ENCODE assay signal across 8 cellular contexts in genomic region chr19:41311072-41311471, GRCh38. TPM values are rescaled to one million over a fixed set of nuclear protein-coding genes. Genes with fewer than 3 reads are reported as not detected.
DNase-seq lines count a peak whose midpoint lies in the region; ATAC-seq, FAIRE-seq and TF ChIP-seq lines count a peak whose summit lies in the region.

No MANE protein-coding gene starts in this region.

- H3K9me3 ChIP-seq in A549 (no peaks in the 10 kb centered on the region), HUES6 (ENCODE audit: control insufficient read depth, insufficient read depth, low read depth, low read length) (no peaks in the 10 kb centered on the region)

- no peak for TF ChIP-seq POLR2A in A549 (IDR thresholded peaks at IDR 0.05; ENCODE audit: low read length)

- CTCF ChIA-PET in A549 (lab: Yijun Ruan, JAX), result interaction anchor here (1.1 to 19.5 kb wide), 7 partner anchors 9 to 259 kb away, joined by 4 to 598 read pairs (median 23); partner anchors contain the start of gene TGFB1

- no peak for TF ChIP-seq CTCF in A549 (IDR thresholded peaks at IDR 0.05)
- no peak for TF ChIP-seq CTCF in brain microvascular endothelial cell (IDR thresholded peaks at IDR 0.05; ENCODE audit: low read depth, low read length, missing control alignments)
- no peak for TF ChIP-seq CTCF in mesothelial cell of epicardium (IDR thresholded peaks at IDR 0.05; ENCODE audit: unreplicated experiment)

- POLR2A ChIA-PET in A549 (lab: Yijun Ruan, JAX), result interaction anchor here (0.9 to 1.8 kb wide), 5 partner anchors 8 to 107 kb away, joined by 3 to 11 read pairs (median 5); partner anchors contain the start of gene HNRNPUL1

- H3K36me3 ChIP-seq in HUES6 (ENCODE audit: control insufficient read depth, insufficient read depth, low read length) (peaks cover 49% of the 10 kb centered on the region), brain microvascular endothelial cell (replicated peaks) (peaks cover 33% of the 10 kb centered on the region)

- peaks cover 32% of the 10 kb centered on the region for H3K4me1 Mint-ChIP-seq in mesothelial cell of epicardium

- H3K36me3 Mint-ChIP-seq in mesothelial cell of epicardium, result peaks cover 21% of the 10 kb centered on the region

- ATAC-seq in A549 (no peak), GM19455 (IDR thresholded peaks at IDR 0.05; ENCODE audit: unreplicated experiment) (no peak), HG03045 (IDR thresholded peaks at IDR 0.05; ENCODE audit: unreplicated experiment) (no peak)

- H3K27ac Mint-ChIP-seq in mesothelial cell of epicardium, result peak overlapping the region; percentile 99

- WGBS in A549 (ENCODE audit: missing lambda C conversion rate), result 52% methylated on average over 5 of the region's 5 CpGs

- H3K4me1 ChIP-seq in A549, result peaks cover 24% of the 10 kb centered on the region
- peaks cover 16% of the 10 kb centered on the region for H3K4me1 ChIP-seq in HUES6 (ENCODE audit: control insufficient read depth, insufficient read depth, low read length)

- TF ChIP-seq EP300 in A549 (IDR thresholded peaks at IDR 0.05), result no peak

- H3K4me3 Mint-ChIP-seq in mesothelial cell of epicardium, result peak overlapping the region; percentile 93

- H3K27ac ChIP-seq in A549 (peak overlapping the region; percentile 91 to 92), HUES6 (ENCODE audit: low read depth, low read length) (no peak overlapping the region; the same call in 1 of the 2 replicates), brain microvascular endothelial cell (peak overlapping the region; percentile 98)

- H3K27me3 Mint-ChIP-seq in mesothelial cell of epicardium (ENCODE audit: low read depth), result no peaks in the 10 kb centered on the region

- H3K4me3 ChIP-seq in A549 (peak overlapping the region; percentile 57), HUES6 (ENCODE audit: low read depth, low read length) (peak overlapping the region; percentile 90), brain microvascular endothelial cell (ENCODE audit: low read depth, low read length) (peak overlapping the region; percentile 82)

- no peaks in the 10 kb centered on the region for H3K9me3 Mint-ChIP-seq in mesothelial cell of epicardium

- peak overlapping the region; percentile 89 for H3K4me2 ChIP-seq in A549

- TF ChIP-seq RAD21 in A549 (conservative IDR thresholded peaks at IDR 0.05 in 1 of 2, IDR thresholded peaks at IDR 0.05 in 1 of 2), result no peak

- DNase-seq in A549 (ENCODE audit: low read depth in 1 of 2, low spot score in 1 of 2), result no peak
- no peak for DNase-seq in brain microvascular endothelial cell
- DNase-seq in mesothelial cell of epicardium (ENCODE audit: low spot score in 2 of 2, unreplicated experiment in 2 of 2), result no peak
- DNase-seq in effector CD8-positive, alpha-beta T cell (lab: John Stamatoyannopoulos, UW), result no peak
- DNase-seq in germinal center (ENCODE audit: low spot score), result no peak

- H3K27me3 ChIP-seq in HUES6 (ENCODE audit: control insufficient read depth, insufficient read depth, low read length) (no peaks in the 10 kb centered on the region), brain microvascular endothelial cell (replicated peaks) (no peaks in the 10 kb centered on the region)

- in situ Hi-C loops in brain microvascular endothelial cell (cut with HindIII; ENCODE audit: low pct_ligation_motif_present, low sequenced_read_pairs), result no loop called here

- peak overlapping the region; percentile 96 for H3K9ac ChIP-seq in HUES6 (ENCODE audit: low read length)

- no peak for FAIRE-seq in A549 (lab: Jason Lieb, UNC)

TF ChIP-seq in A549, 52 proteins besides CTCF, POLR2A, EP300 and RAD21:
- 0 out of 2 replicates have a peak, but pooled peaks have one; percentile 20 for TF ChIP-seq HOXA7 (CRISPR knock-in tag; IDR thresholded peaks at IDR 0.05)
- TF ChIP-seq USF2 (IDR thresholded peaks at IDR 0.05), result no peak

RNA-seq across cellular contexts. Expression of gene CCDC97, which starts 1.1 kb away (rescaled TPM):
- polyA plus RNA-seq in A549 (2011; rRNA removed) (18.7 and 21.4 TPM in 2 replicates), A549 (2017; fragmentation: RNase III; extraction: RNeasy Plus Mini Kit Qiagen cat#74134 plus additional on column Dnase treatment) (26.8 to 29.2 TPM (median 27.6 TPM) in 3 replicates)
- polyA plus RNA-seq in A549 (2012; cell fraction: cytosol; rRNA removed), result 18.9 and 24.5 TPM in 2 replicates
- polyA plus RNA-seq in A549 (2012; cell fraction: nucleus; rRNA removed), result 27.6 and 37.7 TPM in 2 replicates
- polyA minus RNA-seq in A549 (2011; rRNA and poly(A)+ RNA removed), result 26.4 and 31.9 TPM in 2 replicates
- 40.5 to 41.9 TPM (median 40.6 TPM) in 3 replicates for total RNA-seq in mesothelial cell of epicardium

RNA-seq across cellular contexts. Expression of gene TGFB1, which starts 42.6 kb away (rescaled TPM):
- 6.0 and 13.2 TPM in 2 replicates for polyA plus RNA-seq in A549 (2011; rRNA removed)
- 21.3 and 30.8 TPM in 2 replicates for polyA plus RNA-seq in A549 (2012; cell fraction: cytosol; rRNA removed)
- polyA plus RNA-seq in A549 (2012; cell fraction: nucleus; rRNA removed), result 70.8 and 74.9 TPM in 2 replicates
- polyA plus RNA-seq in A549 (2017; fragmentation: RNase III; extraction: RNeasy Plus Mini Kit Qiagen cat#74134 plus additional on column Dnase treatment), result 63.4 to 86.4 TPM (median 83.2 TPM) in 3 replicates
- 24.8 and 51.1 TPM in 2 replicates for polyA minus RNA-seq in A549 (2011; rRNA and poly(A)+ RNA removed)
- 24.9 to 26.5 TPM (median 25.2 TPM) in 3 replicates for total RNA-seq in mesothelial cell of epicardium

RNA-seq across cellular contexts. Expression of gene HNRNPUL1, which starts 46.9 kb away (rescaled TPM):
- polyA plus RNA-seq in A549 (2011; rRNA removed), result 89.5 and 117 TPM in 2 replicates
- 77.4 and 104 TPM in 2 replicates for polyA plus RNA-seq in A549 (2012; cell fraction: cytosol; rRNA removed)
- 94.8 and 133 TPM in 2 replicates for polyA plus RNA-seq in A549 (2012; cell fraction: nucleus; rRNA removed)
- polyA plus RNA-seq in A549 (2017; fragmentation: RNase III; extraction: RNeasy Plus Mini Kit Qiagen cat#74134 plus additional on column Dnase treatment), result 272 to 278 TPM (median 273 TPM) in 3 replicates
- polyA minus RNA-seq in A549 (2011; rRNA and poly(A)+ RNA removed), result 118 and 124 TPM in 2 replicates
- total RNA-seq in mesothelial cell of epicardium, result 246 to 262 TPM (median 249 TPM) in 3 replicates

RNA-seq across cellular contexts. Expression of gene B9D2, which starts 52.9 kb away (rescaled TPM):
- 17.5 and 19.6 TPM in 2 replicates for polyA plus RNA-seq in A549 (2011; rRNA removed)
- polyA plus RNA-seq in A549 (2012; cell fraction: cytosol; rRNA removed), result 45.5 and 46.6 TPM in 2 replicates
- 36.9 and 40.6 TPM in 2 replicates for polyA plus RNA-seq in A549 (2012; cell fraction: nucleus; rRNA removed)
- 22.5 to 26.1 TPM (median 24.4 TPM) in 3 replicates for polyA plus RNA-seq in A549 (2017; fragmentation: RNase III; extraction: RNeasy Plus Mini Kit Qiagen cat#74134 plus additional on column Dnase treatment)
- polyA minus RNA-seq in A549 (2011; rRNA and poly(A)+ RNA removed), result 3.8 and 7.4 TPM in 2 replicates
- 4.8 to 5.6 TPM (median 5.5 TPM) in 3 replicates for total RNA-seq in mesothelial cell of epicardium
